ENCODE assay signal across 1 cellular context in the genomic region with DNA sequence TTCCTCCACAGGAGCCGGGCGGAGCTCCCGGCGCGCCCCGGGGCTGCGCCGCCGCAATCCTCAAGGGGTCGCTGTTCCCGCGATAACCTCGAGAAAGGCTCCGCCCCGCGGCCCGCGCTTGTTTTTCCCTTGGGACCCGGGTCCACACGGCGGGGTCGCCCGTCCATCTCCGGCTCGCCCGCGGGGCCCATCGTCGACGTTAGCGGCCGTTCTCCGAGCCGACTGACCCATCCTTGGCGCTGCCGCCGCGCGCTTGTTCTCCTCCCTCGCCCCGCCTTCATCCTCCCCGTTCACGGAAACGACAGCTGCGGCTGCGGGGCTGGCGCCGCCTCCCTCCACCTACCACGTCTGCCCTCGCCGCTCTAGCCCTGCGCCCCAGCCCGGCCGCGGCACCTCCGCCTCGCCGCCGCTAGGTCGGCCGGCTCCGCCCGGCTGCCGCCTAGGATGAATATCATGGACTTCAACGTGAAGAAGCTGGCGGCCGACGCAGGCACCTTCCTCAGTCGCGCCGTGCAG.
TF ChIP-seq lines count a peak whose summit lies in the region.

SH3GLB1 (plus strand) TSS at position 121 of the 516 bp plus-strand sequence; CDS start at position 445, 324 bp downstream.

TF ChIP-seq in HepG2, 621 proteins besides CTCF, POLR2A, EP300 and RAD21 (continued from another document and continues in another):
- TF ChIP-seq ZNF513 (CRISPR knock-in tag; conservative IDR thresholded peaks at IDR 0.05) (no peak), ZNF878 (CRISPR knock-in tag; IDR thresholded peaks at IDR 0.05) (no peak), CREB1 (IDR thresholded peaks at IDR 0.05) (no peak), CREB1 (CRISPR knock-in tag; IDR thresholded peaks at IDR 0.05) (no peak), KDM2A (CRISPR knock-in tag; IDR thresholded peaks at IDR 0.05; ENCODE audit: borderline replicate concordance, low read depth) (peak; percentile 86; the same call in 1 of the 2 replicates), ZNF224 (CRISPR knock-in tag; IDR thresholded peaks at IDR 0.05) (peak; percentile 92), ATM (IDR thresholded peaks at IDR 0.05; ENCODE audit: borderline replicate concordance) (no peak), SALL1 (CRISPR knock-in tag; IDR thresholded peaks at IDR 0.05) (peak; percentile 57), ZFP36 (IDR thresholded peaks at IDR 0.05; ENCODE audit: borderline replicate concordance, low read depth, low read length, partially characterized antibody) (no peak), CSRNP1 (CRISPR knock-in tag; IDR thresholded peaks at IDR 0.05) (peak; percentile 46; the same call in 1 of the 2 replicates), HHEX (CRISPR knock-in tag; IDR thresholded peaks at IDR 0.05) (no peak), ZBTB43 (CRISPR knock-in tag; conservative IDR thresholded peaks at IDR 0.05) (peak; percentile 28; the same call in 1 of the 2 replicates), ZNF674 (CRISPR knock-in tag; IDR thresholded peaks at IDR 0.05; ENCODE audit: low read depth) (no peak), ZNF660 (CRISPR knock-in tag; IDR thresholded peaks at IDR 0.05; ENCODE audit: borderline replicate concordance, low read depth) (no peak), SP140L (CRISPR knock-in tag; IDR thresholded peaks at IDR 0.05; ENCODE audit: borderline replicate concordance) (no peak), ZNF12 (CRISPR knock-in tag; IDR thresholded peaks at IDR 0.05) (no peak; the same call in 1 of the 2 replicates), GLMP (CRISPR knock-in tag; IDR thresholded peaks at IDR 0.05; ENCODE audit: borderline replicate concordance) (no peak), ZSCAN21 (CRISPR knock-in tag; IDR thresholded peaks at IDR 0.05; ENCODE audit: borderline replicate concordance) (peak; percentile 82), PHF20 (CRISPR knock-in tag; IDR thresholded peaks at IDR 0.05) (peak; percentile 41; the same call in 1 of the 2 replicates), ZNF451 (CRISPR knock-in tag; IDR thresholded peaks at IDR 0.05) (peak; percentile 45; the same call in 1 of the 2 replicates)
- TF ChIP-seq, protein P1, sequence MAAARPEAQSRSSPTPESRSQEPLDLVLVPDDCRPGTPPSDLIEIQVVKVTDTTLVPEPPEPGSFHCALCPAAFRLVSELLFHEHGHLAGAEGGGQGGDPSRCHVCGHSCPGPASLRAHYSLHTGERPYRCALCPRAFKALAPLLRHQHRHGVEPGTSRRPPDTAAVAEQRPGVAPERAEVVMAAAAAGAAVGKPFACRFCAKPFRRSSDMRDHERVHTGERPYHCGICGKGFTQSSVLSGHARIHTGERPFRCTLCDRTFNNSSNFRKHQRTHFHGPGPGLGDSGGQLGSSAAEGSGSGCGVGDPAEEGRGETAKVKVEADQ (CRISPR knock-in tag; IDR thresholded peaks at IDR 0.05; ENCODE audit: borderline replicate concordance) = peak; percentile 45
- TF ChIP-seq, protein P2, sequence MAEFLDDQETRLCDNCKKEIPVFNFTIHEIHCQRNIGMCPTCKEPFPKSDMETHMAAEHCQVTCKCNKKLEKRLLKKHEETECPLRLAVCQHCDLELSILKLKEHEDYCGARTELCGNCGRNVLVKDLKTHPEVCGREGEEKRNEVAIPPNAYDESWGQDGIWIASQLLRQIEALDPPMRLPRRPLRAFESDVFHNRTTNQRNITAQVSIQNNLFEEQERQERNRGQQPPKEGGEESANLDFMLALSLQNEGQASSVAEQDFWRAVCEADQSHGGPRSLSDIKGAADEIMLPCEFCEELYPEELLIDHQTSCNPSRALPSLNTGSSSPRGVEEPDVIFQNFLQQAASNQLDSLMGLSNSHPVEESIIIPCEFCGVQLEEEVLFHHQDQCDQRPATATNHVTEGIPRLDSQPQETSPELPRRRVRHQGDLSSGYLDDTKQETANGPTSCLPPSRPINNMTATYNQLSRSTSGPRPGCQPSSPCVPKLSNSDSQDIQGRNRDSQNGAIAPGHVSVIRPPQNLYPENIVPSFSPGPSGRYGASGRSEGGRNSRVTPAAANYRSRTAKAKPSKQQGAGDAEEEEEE (CRISPR knock-in tag; IDR thresholded peaks at IDR 0.05; ENCODE audit: borderline replicate concordance) = no peak
- TF ChIP-seq, protein P3, sequence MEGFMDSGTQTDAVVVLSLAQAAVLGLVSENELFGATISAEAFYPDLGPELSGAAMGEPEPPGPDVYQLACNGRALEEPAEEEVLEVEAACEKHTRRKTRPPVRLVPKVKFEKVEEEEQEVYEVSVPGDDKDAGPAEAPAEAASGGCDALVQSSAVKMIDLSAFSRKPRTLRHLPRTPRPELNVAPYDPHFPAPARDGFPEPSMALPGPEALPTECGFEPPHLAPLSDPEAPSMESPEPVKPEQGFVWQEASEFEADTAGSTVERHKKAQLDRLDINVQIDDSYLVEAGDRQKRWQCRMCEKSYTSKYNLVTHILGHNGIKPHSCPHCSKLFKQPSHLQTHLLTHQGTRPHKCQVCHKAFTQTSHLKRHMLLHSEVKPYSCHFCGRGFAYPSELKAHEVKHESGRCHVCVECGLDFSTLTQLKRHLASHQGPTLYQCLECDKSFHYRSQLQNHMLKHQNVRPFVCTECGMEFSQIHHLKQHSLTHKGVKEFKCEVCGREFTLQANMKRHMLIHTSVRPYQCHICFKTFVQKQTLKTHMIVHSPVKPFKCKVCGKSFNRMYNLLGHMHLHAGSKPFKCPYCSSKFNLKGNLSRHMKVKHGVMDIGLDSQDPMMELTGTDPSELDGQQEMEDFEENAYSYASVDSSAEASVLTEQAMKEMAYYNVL (CRISPR knock-in tag; IDR thresholded peaks at IDR 0.05; ENCODE audit: borderline replicate concordance) = 0 out of 2 replicates have a peak, but pooled peaks have one; percentile 66
- TF ChIP-seq, protein P4, sequence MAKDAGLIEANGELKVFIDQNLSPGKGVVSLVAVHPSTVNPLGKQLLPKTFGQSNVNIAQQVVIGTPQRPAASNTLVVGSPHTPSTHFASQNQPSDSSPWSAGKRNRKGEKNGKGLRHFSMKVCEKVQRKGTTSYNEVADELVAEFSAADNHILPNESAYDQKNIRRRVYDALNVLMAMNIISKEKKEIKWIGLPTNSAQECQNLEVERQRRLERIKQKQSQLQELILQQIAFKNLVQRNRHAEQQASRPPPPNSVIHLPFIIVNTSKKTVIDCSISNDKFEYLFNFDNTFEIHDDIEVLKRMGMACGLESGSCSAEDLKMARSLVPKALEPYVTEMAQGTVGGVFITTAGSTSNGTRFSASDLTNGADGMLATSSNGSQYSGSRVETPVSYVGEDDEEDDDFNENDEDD (CRISPR knock-in tag; IDR thresholded peaks at IDR 0.05; ENCODE audit: borderline replicate concordance) = peak; percentile 30; the same call in 1 of the 2 replicates
- TF ChIP-seq, protein P5, sequence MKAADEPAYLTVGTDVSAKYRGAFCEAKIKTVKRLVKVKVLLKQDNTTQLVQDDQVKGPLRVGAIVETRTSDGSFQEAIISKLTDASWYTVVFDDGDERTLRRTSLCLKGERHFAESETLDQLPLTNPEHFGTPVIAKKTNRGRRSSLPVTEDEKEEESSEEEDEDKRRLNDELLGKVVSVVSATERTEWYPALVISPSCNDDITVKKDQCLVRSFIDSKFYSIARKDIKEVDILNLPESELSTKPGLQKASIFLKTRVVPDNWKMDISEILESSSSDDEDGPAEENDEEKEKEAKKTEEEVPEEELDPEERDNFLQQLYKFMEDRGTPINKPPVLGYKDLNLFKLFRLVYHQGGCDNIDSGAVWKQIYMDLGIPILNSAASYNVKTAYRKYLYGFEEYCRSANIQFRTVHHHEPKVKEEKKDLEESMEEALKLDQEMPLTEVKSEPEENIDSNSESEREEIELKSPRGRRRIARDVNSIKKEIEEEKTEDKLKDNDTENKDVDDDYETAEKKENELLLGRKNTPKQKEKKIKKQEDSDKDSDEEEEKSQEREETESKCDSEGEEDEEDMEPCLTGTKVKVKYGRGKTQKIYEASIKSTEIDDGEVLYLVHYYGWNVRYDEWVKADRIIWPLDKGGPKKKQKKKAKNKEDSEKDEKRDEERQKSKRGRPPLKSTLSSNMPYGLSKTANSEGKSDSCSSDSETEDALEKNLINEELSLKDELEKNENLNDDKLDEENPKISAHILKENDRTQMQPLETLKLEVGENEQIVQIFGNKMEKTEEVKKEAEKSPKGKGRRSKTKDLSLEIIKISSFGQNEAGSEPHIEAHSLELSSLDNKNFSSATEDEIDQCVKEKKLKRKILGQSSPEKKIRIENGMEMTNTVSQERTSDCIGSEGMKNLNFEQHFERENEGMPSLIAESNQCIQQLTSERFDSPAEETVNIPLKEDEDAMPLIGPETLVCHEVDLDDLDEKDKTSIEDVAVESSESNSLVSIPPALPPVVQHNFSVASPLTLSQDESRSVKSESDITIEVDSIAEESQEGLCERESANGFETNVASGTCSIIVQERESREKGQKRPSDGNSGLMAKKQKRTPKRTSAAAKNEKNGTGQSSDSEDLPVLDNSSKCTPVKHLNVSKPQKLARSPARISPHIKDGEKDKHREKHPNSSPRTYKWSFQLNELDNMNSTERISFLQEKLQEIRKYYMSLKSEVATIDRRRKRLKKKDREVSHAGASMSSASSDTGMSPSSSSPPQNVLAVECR (CRISPR knock-in tag; IDR thresholded peaks at IDR 0.05; ENCODE audit: borderline replicate concordance) = peak; percentile 87
- TF ChIP-seq, protein P6, sequence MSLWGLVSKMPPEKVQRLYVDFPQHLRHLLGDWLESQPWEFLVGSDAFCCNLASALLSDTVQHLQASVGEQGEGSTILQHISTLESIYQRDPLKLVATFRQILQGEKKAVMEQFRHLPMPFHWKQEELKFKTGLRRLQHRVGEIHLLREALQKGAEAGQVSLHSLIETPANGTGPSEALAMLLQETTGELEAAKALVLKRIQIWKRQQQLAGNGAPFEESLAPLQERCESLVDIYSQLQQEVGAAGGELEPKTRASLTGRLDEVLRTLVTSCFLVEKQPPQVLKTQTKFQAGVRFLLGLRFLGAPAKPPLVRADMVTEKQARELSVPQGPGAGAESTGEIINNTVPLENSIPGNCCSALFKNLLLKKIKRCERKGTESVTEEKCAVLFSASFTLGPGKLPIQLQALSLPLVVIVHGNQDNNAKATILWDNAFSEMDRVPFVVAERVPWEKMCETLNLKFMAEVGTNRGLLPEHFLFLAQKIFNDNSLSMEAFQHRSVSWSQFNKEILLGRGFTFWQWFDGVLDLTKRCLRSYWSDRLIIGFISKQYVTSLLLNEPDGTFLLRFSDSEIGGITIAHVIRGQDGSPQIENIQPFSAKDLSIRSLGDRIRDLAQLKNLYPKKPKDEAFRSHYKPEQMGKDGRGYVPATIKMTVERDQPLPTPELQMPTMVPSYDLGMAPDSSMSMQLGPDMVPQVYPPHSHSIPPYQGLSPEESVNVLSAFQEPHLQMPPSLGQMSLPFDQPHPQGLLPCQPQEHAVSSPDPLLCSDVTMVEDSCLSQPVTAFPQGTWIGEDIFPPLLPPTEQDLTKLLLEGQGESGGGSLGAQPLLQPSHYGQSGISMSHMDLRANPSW (CRISPR knock-in tag; IDR thresholded peaks at IDR 0.05; ENCODE audit: borderline replicate concordance) = no peak; the same call in 1 of the 2 replicates
- TF ChIP-seq, protein P7, sequence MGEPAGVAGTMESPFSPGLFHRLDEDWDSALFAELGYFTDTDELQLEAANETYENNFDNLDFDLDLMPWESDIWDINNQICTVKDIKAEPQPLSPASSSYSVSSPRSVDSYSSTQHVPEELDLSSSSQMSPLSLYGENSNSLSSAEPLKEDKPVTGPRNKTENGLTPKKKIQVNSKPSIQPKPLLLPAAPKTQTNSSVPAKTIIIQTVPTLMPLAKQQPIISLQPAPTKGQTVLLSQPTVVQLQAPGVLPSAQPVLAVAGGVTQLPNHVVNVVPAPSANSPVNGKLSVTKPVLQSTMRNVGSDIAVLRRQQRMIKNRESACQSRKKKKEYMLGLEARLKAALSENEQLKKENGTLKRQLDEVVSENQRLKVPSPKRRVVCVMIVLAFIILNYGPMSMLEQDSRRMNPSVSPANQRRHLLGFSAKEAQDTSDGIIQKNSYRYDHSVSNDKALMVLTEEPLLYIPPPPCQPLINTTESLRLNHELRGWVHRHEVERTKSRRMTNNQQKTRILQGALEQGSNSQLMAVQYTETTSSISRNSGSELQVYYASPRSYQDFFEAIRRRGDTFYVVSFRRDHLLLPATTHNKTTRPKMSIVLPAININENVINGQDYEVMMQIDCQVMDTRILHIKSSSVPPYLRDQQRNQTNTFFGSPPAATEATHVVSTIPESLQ (CRISPR knock-in tag; conservative IDR thresholded peaks at IDR 0.05) = no peak
